23 cellular contexts compared by ENCODE assay signal in the genomic region with DNA sequence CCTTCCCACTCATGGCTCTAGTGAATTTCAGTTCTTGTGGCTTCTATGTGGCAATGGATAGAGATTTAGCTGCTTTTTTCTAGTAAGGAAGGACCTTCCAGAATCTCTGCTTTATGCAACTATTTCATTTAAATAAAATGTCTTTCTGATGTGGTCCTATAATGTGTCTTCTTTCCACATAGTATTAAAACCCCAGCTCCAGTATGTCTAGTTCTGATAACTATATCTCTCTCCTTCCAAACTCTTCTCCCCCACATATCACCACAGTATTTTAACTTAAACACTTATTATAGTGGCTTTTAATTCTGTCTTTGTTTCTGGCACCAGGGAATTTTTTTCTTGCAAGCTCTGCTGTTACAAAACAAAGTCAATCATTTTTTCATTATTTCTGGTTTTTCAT. TPM values are rescaled to one million over a fixed set of nuclear protein-coding genes. Genes with fewer than 3 reads are reported as not detected.
DNase-seq lines count a peak whose midpoint lies in the region; ATAC-seq and TF ChIP-seq lines count a peak whose summit lies in the region.
"Had no signal": no experiment of that assay in that cellular context is flagged by ENCODE, and none has a peak within 500 bp of the region (broad histone marks: within the 10 kb centered on the region; RNA-seq: fewer than 3 reads in every experiment).

No MANE protein-coding gene starts in this region.

- peaks cover 35% of the 10 kb centered on the region for H3K36me3 Mint-ChIP-seq in activated CD4-positive, alpha-beta memory T cell treated with anti-CD3 and anti-CD28 coated beads for 36 hours
- peaks cover 74% of the 10 kb centered on the region for H3K36me3 Mint-ChIP-seq in activated CD4-positive, alpha-beta memory T cell treated with anti-CD3 and anti-CD28 coated beads, Interleukin-2, amount 10 ng/mL, durations not matched to agents 7 days and 5 days (ENCODE audit: low read depth)
- H3K36me3 Mint-ChIP-seq in CD8-positive, alpha-beta T cell, result peaks cover 37% of the 10 kb centered on the region
- peaks cover 47% of the 10 kb centered on the region for H3K36me3 Mint-ChIP-seq in activated T-helper 1 cell treated with anti-CD3 and anti-CD28 coated beads, Interleukin-12 subunit alpha, Interleukin-12 subunit beta, Interleukin-2, Interleukin-4 antibody, amounts not matched to agents 30 ng/mL and 10 ng/mL and 1 ng/mL, durations not matched to agents 14 hours and 24 hours and 36 hours (ENCODE audit: low read depth)
- peaks cover 11 to 45% (median 30%) of the 10 kb centered on the region in 5 donors for H3K36me3 Mint-ChIP-seq in naive thymus-derived CD4-positive, alpha-beta T cell

- H3K18ac ChIP-seq in trophoblast cell (ENCODE audit: low read length), result no peak overlapping the region

- H2BK5ac ChIP-seq in trophoblast cell (ENCODE audit: low read depth, low read length, poor library complexity), result no peak overlapping the region

- H3K79me2 ChIP-seq in trophoblast cell (ENCODE audit: control insufficient read depth, insufficient read depth, low read length, poor library complexity), result peaks cover 5% of the 10 kb centered on the region

- TF ChIP-seq CTCF in CD8-positive, alpha-beta T cell (IDR thresholded peaks at IDR 0.05), result no peak

- no peak overlapping the region for H2AFZ ChIP-seq in trophoblast cell (ENCODE audit: insufficient read depth, low read length, poor library complexity)

- H4K91ac ChIP-seq in trophoblast cell (ENCODE audit: low read depth, low read length), result no peak overlapping the region

- H3K9me3 ChIP-seq in CD8-positive, alpha-beta T cell (ENCODE audit: low read length), result no peaks in the 10 kb centered on the region
- H3K9me3 ChIP-seq in naive thymus-derived CD4-positive, alpha-beta T cell (ENCODE audit: control insufficient read depth in 2 of 3, low read length in 3 of 3), result peaks cover 0 to 5% (median 5%) of the 10 kb centered on the region in 3 experiments
- no peaks in the 10 kb centered on the region for H3K9me3 ChIP-seq in trophoblast cell (ENCODE audit: insufficient read depth, low read depth, low read length)
- H3K9me3 ChIP-seq: testis had no signal

- no peak for DNase-seq in activated CD4-positive, alpha-beta memory T cell treated with anti-CD3 and anti-CD28 coated beads for 36 hours
- DNase-seq in activated CD4-positive, alpha-beta memory T cell treated with anti-CD3 and anti-CD28 coated beads, Interleukin-2, amount 10 ng/mL, durations not matched to agents 7 days and 5 days, result no peak
- DNase-seq in CD8-positive, alpha-beta T cell, result no peak
- DNase-seq in activated T-helper 1 cell treated with anti-CD3 and anti-CD28 coated beads, Interleukin-12 subunit alpha, Interleukin-12 subunit beta, Interleukin-2, Interleukin-4 antibody, amounts not matched to agents 30 ng/mL and 10 ng/mL and 1 ng/mL, durations not matched to agents 14 hours and 24 hours and 36 hours (ENCODE audit: low spot score), result no peak
- no peak for DNase-seq in naive thymus-derived CD4-positive, alpha-beta T cell
- DNase-seq in trophoblast cell, result no peak
- no peak for DNase-seq in GDM1 (lab: John Stamatoyannopoulos, UW)
- DNase-seq: activated effector memory CD4-positive, alpha-beta T cell treated with Interleukin-2 at 50 U/mL for 16 hours; amygdala; DMS153; effector CD4-positive, alpha-beta T cell; left ventricle myocardium superior; naive B cell; NCI-H1105; NCI-H1930; NCI-H526 treated with DMSO at 0.1 percent for 48 hours; occipital lobe; stimulated activated CD4-positive, alpha-beta T cell treated with anti-CD3 and anti-CD28 coated beads, Interleukin-4, amount 100 ng/mL, for 4 hours; stimulated activated naive B cell treated with anti-CD40 and anti-IgM and Interleukin-4, amounts not matched to agents 10 μg/mL and 1 μg/mL and 100 μg/mL, for 72 hours; SW 1271; testis; uterus had no signal

- no peaks in the 10 kb centered on the region for H3K27me3 ChIP-seq in CD8-positive, alpha-beta T cell (ENCODE audit: insufficient read depth, low read length)
- H3K27me3 ChIP-seq in naive thymus-derived CD4-positive, alpha-beta T cell (ENCODE audit: control insufficient read depth in 2 of 2, insufficient read depth in 2 of 2, low read length in 2 of 2), result no peaks in the 10 kb centered on the region
- H3K27me3 ChIP-seq in trophoblast cell (ENCODE audit: insufficient read depth, low read length), result no peaks in the 10 kb centered on the region
- H3K27me3 ChIP-seq: testis, uterus had no signal

- no peak overlapping the region for H3K4me3 ChIP-seq in CD8-positive, alpha-beta T cell (ENCODE audit: low read depth, low read length)
- H3K4me3 ChIP-seq in naive thymus-derived CD4-positive, alpha-beta T cell (ENCODE audit: low read length), result no peak overlapping the region
- no peak overlapping the region for H3K4me3 ChIP-seq in trophoblast cell (ENCODE audit: low read depth, low read length)
- H3K4me3 ChIP-seq: testis, uterus had no signal

- peaks cover 91% of the 10 kb centered on the region for H3K4me1 Mint-ChIP-seq in activated CD4-positive, alpha-beta memory T cell treated with anti-CD3 and anti-CD28 coated beads for 36 hours (ENCODE audit: low read depth)
- H3K4me1 Mint-ChIP-seq in activated CD4-positive, alpha-beta memory T cell treated with anti-CD3 and anti-CD28 coated beads, Interleukin-2, amount 10 ng/mL, durations not matched to agents 7 days and 5 days, result peaks cover 87% of the 10 kb centered on the region
- peaks cover 74% of the 10 kb centered on the region for H3K4me1 Mint-ChIP-seq in CD8-positive, alpha-beta T cell (ENCODE audit: low read depth)
- H3K4me1 Mint-ChIP-seq in activated T-helper 1 cell treated with anti-CD3 and anti-CD28 coated beads, Interleukin-12 subunit alpha, Interleukin-12 subunit beta, Interleukin-2, Interleukin-4 antibody, amounts not matched to agents 30 ng/mL and 10 ng/mL and 1 ng/mL, durations not matched to agents 14 hours and 24 hours and 36 hours (ENCODE audit: low read depth), result peaks cover 72% of the 10 kb centered on the region
- peaks cover 43 to 86% (median 67%) of the 10 kb centered on the region in 7 donors for H3K4me1 Mint-ChIP-seq in naive thymus-derived CD4-positive, alpha-beta T cell

- no peak overlapping the region for H3K14ac ChIP-seq in trophoblast cell (ENCODE audit: low read length)

- H3K4me2 ChIP-seq in trophoblast cell (ENCODE audit: low read length), result no peak overlapping the region

- peak overlapping the region; percentile 56 for H3K27ac Mint-ChIP-seq in activated CD4-positive, alpha-beta memory T cell treated with anti-CD3 and anti-CD28 coated beads for 36 hours
- no peak overlapping the region for H3K27ac Mint-ChIP-seq in activated CD4-positive, alpha-beta memory T cell treated with anti-CD3 and anti-CD28 coated beads, Interleukin-2, amount 10 ng/mL, durations not matched to agents 7 days and 5 days
- H3K27ac Mint-ChIP-seq in CD8-positive, alpha-beta T cell, result peak overlapping the region; percentile 68
- peak overlapping the region; percentile 28 for H3K27ac Mint-ChIP-seq in activated T-helper 1 cell treated with anti-CD3 and anti-CD28 coated beads, Interleukin-12 subunit alpha, Interleukin-12 subunit beta, Interleukin-2, Interleukin-4 antibody, amounts not matched to agents 30 ng/mL and 10 ng/mL and 1 ng/mL, durations not matched to agents 14 hours and 24 hours and 36 hours
- H3K27ac Mint-ChIP-seq in naive thymus-derived CD4-positive, alpha-beta T cell, result peak overlapping the region in 7 of 9 donors; percentile 8 to 82 (median 38)

- H3K27ac ChIP-seq in CD8-positive, alpha-beta T cell (ENCODE audit: low read depth, low read length), result no peak overlapping the region
- peak overlapping the region; percentile 31 for H3K27ac ChIP-seq in naive thymus-derived CD4-positive, alpha-beta T cell (ENCODE audit: low read depth, low read length)
- H3K27ac ChIP-seq in trophoblast cell (ENCODE audit: low read depth, low read length), result no peak overlapping the region
- H3K27ac ChIP-seq: testis, uterus had no signal

- peaks cover 7% of the 10 kb centered on the region for H3K9me3 Mint-ChIP-seq in activated CD4-positive, alpha-beta memory T cell treated with anti-CD3 and anti-CD28 coated beads for 36 hours
- H3K9me3 Mint-ChIP-seq in activated CD4-positive, alpha-beta memory T cell treated with anti-CD3 and anti-CD28 coated beads, Interleukin-2, amount 10 ng/mL, durations not matched to agents 7 days and 5 days, result peaks cover 2% of the 10 kb centered on the region
- H3K9me3 Mint-ChIP-seq in CD8-positive, alpha-beta T cell, result peaks cover 6% of the 10 kb centered on the region
- H3K9me3 Mint-ChIP-seq in activated T-helper 1 cell treated with anti-CD3 and anti-CD28 coated beads, Interleukin-12 subunit alpha, Interleukin-12 subunit beta, Interleukin-2, Interleukin-4 antibody, amounts not matched to agents 30 ng/mL and 10 ng/mL and 1 ng/mL, durations not matched to agents 14 hours and 24 hours and 36 hours, result peaks cover 5% of the 10 kb centered on the region
- H3K9me3 Mint-ChIP-seq in naive thymus-derived CD4-positive, alpha-beta T cell, result peaks cover 0 to 19% (median 6%) of the 10 kb centered on the region in 11 donors

- H3K4me1 ChIP-seq in CD8-positive, alpha-beta T cell (ENCODE audit: insufficient read depth, low read length), result peaks cover 21% of the 10 kb centered on the region
- H3K4me1 ChIP-seq in naive thymus-derived CD4-positive, alpha-beta T cell (ENCODE audit: control insufficient read depth in 2 of 2, insufficient read depth in 2 of 2, low read length in 2 of 2), result peaks cover 14 to 26% of the 10 kb centered on the region in 2 donors
- no peaks in the 10 kb centered on the region for H3K4me1 ChIP-seq in trophoblast cell (ENCODE audit: control insufficient read depth in 1 of 2, insufficient read depth in 2 of 2, low read length in 2 of 2)
- H3K4me1 ChIP-seq: testis, uterus had no signal

- CTCF ChIA-PET in activated CD4-positive, alpha-beta memory T cell treated with anti-CD3 and anti-CD28 coated beads for 36 hours (lab: Charles Lee), result interaction anchor here (0.7 to 2.8 kb wide), 3 partner anchors 73 to 277 kb away, joined by 3 to 10 read pairs (median 5); no protein-coding TSS in a partner anchor
- CTCF ChIA-PET in activated CD4-positive, alpha-beta memory T cell treated with anti-CD3 and anti-CD28 coated beads, Interleukin-2, amount 10 ng/mL, durations not matched to agents 7 days and 5 days (lab: Charles Lee), result interaction anchor here (0.8 to 1.7 kb wide), 3 partner anchors 9 to 277 kb away, joined by 3 to 9 read pairs (median 4); no protein-coding TSS in a partner anchor
- CTCF ChIA-PET in CD8-positive, alpha-beta T cell (lab: Charles Lee), result interaction anchor here (0.7 to 1.2 kb wide), 2 partner anchors 72 to 77 kb away, joined by 3 read pairs; no protein-coding TSS in a partner anchor
- CTCF ChIA-PET in naive thymus-derived CD4-positive, alpha-beta T cell (lab: Charles Lee), result interaction anchor here (0.6 to 1.1 kb wide), 2 partner anchors 35 to 186 kb away, joined by 4 read pairs; no protein-coding TSS in a partner anchor

- no peak overlapping the region for H3K4me3 Mint-ChIP-seq in activated CD4-positive, alpha-beta memory T cell treated with anti-CD3 and anti-CD28 coated beads for 36 hours
- no peak overlapping the region for H3K4me3 Mint-ChIP-seq in activated CD4-positive, alpha-beta memory T cell treated with anti-CD3 and anti-CD28 coated beads, Interleukin-2, amount 10 ng/mL, durations not matched to agents 7 days and 5 days
- no peak overlapping the region for H3K4me3 Mint-ChIP-seq in CD8-positive, alpha-beta T cell
- H3K4me3 Mint-ChIP-seq in activated T-helper 1 cell treated with anti-CD3 and anti-CD28 coated beads, Interleukin-12 subunit alpha, Interleukin-12 subunit beta, Interleukin-2, Interleukin-4 antibody, amounts not matched to agents 30 ng/mL and 10 ng/mL and 1 ng/mL, durations not matched to agents 14 hours and 24 hours and 36 hours, result no peak overlapping the region
- H3K4me3 Mint-ChIP-seq in naive thymus-derived CD4-positive, alpha-beta T cell, result peak overlapping the region in 5 of 10 donors; percentile 20 to 33 (median 27)
- H3K4me3 Mint-ChIP-seq: naive B cell; stimulated activated naive B cell treated with anti-CD40 and anti-IgM and Interleukin-4, amounts not matched to agents 10 μg/mL and 1 μg/mL and 100 μg/mL, for 72 hours had no signal

- H3K27me3 Mint-ChIP-seq in activated CD4-positive, alpha-beta memory T cell treated with anti-CD3 and anti-CD28 coated beads for 36 hours, result no peaks in the 10 kb centered on the region
- no peaks in the 10 kb centered on the region for H3K27me3 Mint-ChIP-seq in activated CD4-positive, alpha-beta memory T cell treated with anti-CD3 and anti-CD28 coated beads, Interleukin-2, amount 10 ng/mL, durations not matched to agents 7 days and 5 days
- H3K27me3 Mint-ChIP-seq in CD8-positive, alpha-beta T cell (ENCODE audit: low read depth), result no peaks in the 10 kb centered on the region
- no peaks in the 10 kb centered on the region for H3K27me3 Mint-ChIP-seq in activated T-helper 1 cell treated with anti-CD3 and anti-CD28 coated beads, Interleukin-12 subunit alpha, Interleukin-12 subunit beta, Interleukin-2, Interleukin-4 antibody, amounts not matched to agents 30 ng/mL and 10 ng/mL and 1 ng/mL, durations not matched to agents 14 hours and 24 hours and 36 hours (ENCODE audit: insufficient read depth)
- no peaks in the 10 kb centered on the region for H3K27me3 Mint-ChIP-seq in naive thymus-derived CD4-positive, alpha-beta T cell
- H3K27me3 Mint-ChIP-seq: naive B cell; stimulated activated naive B cell treated with anti-CD40 and anti-IgM and Interleukin-4, amounts not matched to agents 10 μg/mL and 1 μg/mL and 100 μg/mL, for 72 hours had no signal

- H2BK120ac ChIP-seq in trophoblast cell (ENCODE audit: insufficient read depth, low read length, poor library complexity), result no peak overlapping the region

- ATAC-seq in CD8-positive, alpha-beta T cell, result no peak
- no peak for ATAC-seq in naive thymus-derived CD4-positive, alpha-beta T cell
- ATAC-seq in HG02678 (IDR thresholded peaks at IDR 0.05; ENCODE audit: unreplicated experiment), result no peak
- ATAC-seq: left ventricle myocardium superior; stimulated activated naive B cell treated with anti-CD40 and anti-IgM and Interleukin-4, amounts not matched to agents 10 μg/mL and 1 μg/mL and 100 μg/mL, for 72 hours had no signal

- no peaks in the 10 kb centered on the region for H3K79me1 ChIP-seq in trophoblast cell (ENCODE audit: low read length)

- no peak overlapping the region for H2BK12ac ChIP-seq in trophoblast cell (ENCODE audit: low read length)

- POLR2A ChIA-PET in activated CD4-positive, alpha-beta memory T cell treated with anti-CD3 and anti-CD28 coated beads for 36 hours (lab: Charles Lee), result interaction anchor here (0.6 kb wide), 1 partner anchor 85 kb away, joined by 3 read pairs; no protein-coding TSS in a partner anchor
- POLR2A ChIA-PET in activated CD4-positive, alpha-beta memory T cell treated with anti-CD3 and anti-CD28 coated beads, Interleukin-2, amount 10 ng/mL, durations not matched to agents 7 days and 5 days (lab: Charles Lee), result interaction anchor here (0.6 to 1.8 kb wide), 5 partner anchors 9 to 42 kb away, joined by 3 to 4 read pairs (median 3); partner anchors contain the start of gene TAB2
- POLR2A ChIA-PET in CD8-positive, alpha-beta T cell (lab: Charles Lee), result interaction anchor here (0.6 to 1.1 kb wide), 2 partner anchors 12 to 27 kb away, joined by 3 read pairs; no protein-coding TSS in a partner anchor
- POLR2A ChIA-PET in naive thymus-derived CD4-positive, alpha-beta T cell (lab: Charles Lee), result interaction anchor here (1.1 to 1.6 kb wide), 3 partner anchors 9 to 35 kb away, joined by 4 to 6 read pairs (median 6); no protein-coding TSS in a partner anchor

- intact Hi-C loops in activated CD4-positive, alpha-beta memory T cell treated with anti-CD3 and anti-CD28 coated beads for 36 hours (cut with micrococcal nuclease), result loop anchor here (2.0 kb wide), 2 partner anchors 17 to 33 kb away; no protein-coding TSS in a partner anchor
- intact Hi-C loops in CD8-positive, alpha-beta T cell (cut with DNase I, micrococcal nuclease), result loop anchor here in 1 of 2 experiments (2.0 kb wide), 1 partner anchor 19 kb away; no protein-coding TSS in a partner anchor
- intact Hi-C loops in activated T-helper 1 cell treated with anti-CD3 and anti-CD28 coated beads, Interleukin-12 subunit alpha, Interleukin-12 subunit beta, Interleukin-2, Interleukin-4 antibody, amounts not matched to agents 30 ng/mL and 10 ng/mL and 1 ng/mL, durations not matched to agents 14 hours and 24 hours and 36 hours (cut with micrococcal nuclease), result loop anchor here (1.0 to 2.0 kb wide), 2 partner anchors 8 to 13 kb away; no protein-coding TSS in a partner anchor
- intact Hi-C loops in naive thymus-derived CD4-positive, alpha-beta T cell (cut with micrococcal nuclease), result loop anchor here in 1 of 2 donors (2.0 kb wide), 1 partner anchor 13 kb away; no protein-coding TSS in a partner anchor

- H4K12ac ChIP-seq in trophoblast cell (ENCODE audit: low read depth, low read length), result no peak overlapping the region

- no peaks in the 10 kb centered on the region for H3K36me3 ChIP-seq in CD8-positive, alpha-beta T cell (ENCODE audit: insufficient read depth, low read length)
- no peaks in the 10 kb centered on the region for H3K36me3 ChIP-seq in naive thymus-derived CD4-positive, alpha-beta T cell (ENCODE audit: control insufficient read depth in 2 of 3, insufficient read depth in 3 of 3, low read length in 3 of 3)
- peaks cover 0 to 2% of the 10 kb centered on the region in 2 experiments for H3K36me3 ChIP-seq in trophoblast cell (ENCODE audit: control insufficient read depth in 1 of 2, insufficient read depth in 2 of 2, low read length in 2 of 2)
- H3K36me3 ChIP-seq: uterus had no signal

- no peak overlapping the region for H4K8ac ChIP-seq in trophoblast cell (ENCODE audit: low read depth, low read length)

- H3K9ac ChIP-seq in trophoblast cell (ENCODE audit: low read length), result no peak overlapping the region

- H2AK5ac ChIP-seq in trophoblast cell (ENCODE audit: low read length), result no peak overlapping the region

- H3K4ac ChIP-seq in trophoblast cell (ENCODE audit: low read depth, low read length), result no peak overlapping the region

- H3K23ac ChIP-seq in trophoblast cell (ENCODE audit: low read length), result no peak overlapping the region

RNA-seq across cellular contexts. Expression of gene SUMO4, which starts 40.6 kb away (rescaled TPM):
- 1 to 10 TPM; 4.8 to 5.8 TPM for total RNA-seq in activated CD4-positive, alpha-beta memory T cell treated with anti-CD3 and anti-CD28 coated beads for 36 hours
- 1 to 10 TPM; 8.1 to 8.5 TPM for total RNA-seq in activated CD4-positive, alpha-beta memory T cell treated with anti-CD3 and anti-CD28 coated beads, Interleukin-2, amount 10 ng/mL, durations not matched to agents 7 days and 5 days
- 1 to 10 TPM; 5.4 to 6.7 TPM for total RNA-seq in CD8-positive, alpha-beta T cell
- total RNA-seq in activated T-helper 1 cell treated with anti-CD3 and anti-CD28 coated beads, Interleukin-12 subunit alpha, Interleukin-12 subunit beta, Interleukin-2, Interleukin-4 antibody, amounts not matched to agents 30 ng/mL and 10 ng/mL and 1 ng/mL, durations not matched to agents 14 hours and 24 hours and 36 hours, result 11.6 and 12.0 TPM in 2 replicates
- total RNA-seq in naive thymus-derived CD4-positive, alpha-beta T cell, result 10 to 100 TPM in 2 of 5 experiments, 1 to 10 TPM in 3; 5.0 to 19.9 (median 7.4) TPM
- 1 to 10 TPM in 1 of 2 donors, under 1 TPM in 1; 0.36 to 2.0 TPM for polyA plus RNA-seq in naive thymus-derived CD4-positive, alpha-beta T cell
- polyA plus RNA-seq in trophoblast cell (2013), result 0.25 and 0.29 TPM in 2 replicates

RNA-seq across cellular contexts. Expression of gene TAB2, which starts 41.9 kb away (rescaled TPM):
- 10 to 100 TPM; 92.0 to 92.9 TPM for total RNA-seq in activated CD4-positive, alpha-beta memory T cell treated with anti-CD3 and anti-CD28 coated beads for 36 hours
- total RNA-seq in activated CD4-positive, alpha-beta memory T cell treated with anti-CD3 and anti-CD28 coated beads, Interleukin-2, amount 10 ng/mL, durations not matched to agents 7 days and 5 days, result 100 to 1,000 TPM; 169 to 170 TPM
- 100 to 1,000 TPM; 129 to 132 TPM for total RNA-seq in CD8-positive, alpha-beta T cell
- total RNA-seq in activated T-helper 1 cell treated with anti-CD3 and anti-CD28 coated beads, Interleukin-12 subunit alpha, Interleukin-12 subunit beta, Interleukin-2, Interleukin-4 antibody, amounts not matched to agents 30 ng/mL and 10 ng/mL and 1 ng/mL, durations not matched to agents 14 hours and 24 hours and 36 hours, result 154 and 157 TPM in 2 replicates
- 100 to 1,000 TPM in 4 of 5 experiments, 10 to 100 TPM in 1; 98.3 to 234 (median 119) TPM for total RNA-seq in naive thymus-derived CD4-positive, alpha-beta T cell
- polyA plus RNA-seq in naive thymus-derived CD4-positive, alpha-beta T cell, result 10 to 100 TPM; 15.7 to 17.5 TPM
- polyA plus RNA-seq in trophoblast cell (2013), result 59.5 and 60.1 TPM in 2 replicates
